In the genomic region with DNA sequence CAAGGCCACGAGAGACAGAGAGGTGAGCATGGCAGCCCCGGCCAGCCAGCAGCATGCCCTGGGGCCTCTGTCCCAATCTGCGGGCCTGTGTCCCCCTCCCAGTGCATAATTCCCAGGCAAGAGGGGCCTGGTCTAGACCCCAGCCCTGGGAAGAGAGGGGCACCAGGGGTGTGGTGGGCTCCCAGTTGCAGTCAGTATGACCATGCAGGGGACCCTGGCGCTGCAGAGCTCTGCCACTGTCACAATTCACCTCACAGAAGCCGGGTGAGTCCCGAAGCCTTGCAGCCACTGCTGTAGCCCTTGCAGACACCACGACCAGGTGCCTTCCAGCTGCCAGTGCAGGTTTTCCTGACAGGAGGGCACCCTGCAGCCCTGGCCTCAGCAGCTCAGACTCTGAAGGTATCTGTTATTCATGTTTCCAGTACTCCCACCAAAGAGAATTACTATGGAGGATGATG, we compare ENCODE assay signal across 21 cellular contexts.
"Had no signal": no experiment of that assay in that cellular context is flagged by ENCODE, and none has a peak within 500 bp of the region (broad histone marks: within the 10 kb centered on the region; RNA-seq: fewer than 3 reads in every experiment).

No MANE protein-coding gene starts in this region.

- H3K4me1 ChIP-seq: adrenal gland, ascending aorta, breast epithelium, colonic mucosa, foreskin keratinocyte, gastrocnemius medialis, heart left ventricle had no signal

- H3K27ac ChIP-seq: adrenal gland, ascending aorta, breast epithelium, cardiac muscle cell, colonic mucosa, foreskin keratinocyte, gastrocnemius medialis, heart left ventricle had no signal

- DNase-seq: activated CD4-positive, alpha-beta memory T cell treated with anti-CD3 and anti-CD28 coated beads for 36 hours; activated CD4-positive, CD25-positive, alpha-beta regulatory T cell; activated CD4-positive, CD25-positive, alpha-beta regulatory T cell treated with anti-CD3 and anti-CD28 coated beads, Interleukin-2, amount 50 U/mL, for 72 hours; activated CD8-positive, alpha-beta memory T cell treated with anti-CD3 and anti-CD28 coated beads, Interleukin-2, amount 10 ng/mL, durations not matched to agents 7 days and 5 days; activated CD8-positive, alpha-beta memory T cell treated with anti-CD3 and anti-CD28 coated beads, Interleukin-2, amount 50 U/mL, for 4 hours; activated CD8-positive, alpha-beta T cell treated with anti-CD3 and anti-CD28 coated beads, Interleukin-2, amount 10 ng/mL, durations not matched to agents 7 days and 5 days; activated effector memory CD4-positive, alpha-beta T cell treated with anti-CD3 and anti-CD28 coated beads, Interleukin-2, amount 50 U/mL, for 16 hours; activated naive CD8-positive, alpha-beta T cell treated with anti-CD3 and anti-CD28 coated beads for 36 hours; activated T-cell treated with anti-CD3 and anti-CD28 coated beads, Interleukin-2, amount 50 U/mL, for 1 hour; central memory CD4-positive, alpha-beta T cell; cerebellar nuclear complex; effector memory CD4-positive, alpha-beta T cell; gastrocnemius medialis; T-helper 2 cell had no signal

- ATAC-seq: activated CD8-positive, alpha-beta memory T cell treated with anti-CD3 and anti-CD28 coated beads, Interleukin-2, amount 10 ng/mL, durations not matched to agents 7 days and 5 days; activated CD8-positive, alpha-beta T cell treated with anti-CD3 and anti-CD28 coated beads, Interleukin-2, amount 10 ng/mL, durations not matched to agents 7 days and 5 days; gastrocnemius medialis had no signal

- H3K4me3 ChIP-seq: adrenal gland, ascending aorta, breast epithelium, cardiac muscle cell, colonic mucosa, gastrocnemius medialis, heart left ventricle had no signal

- H3K9me3 ChIP-seq: adrenal gland, ascending aorta, breast epithelium, colonic mucosa, gastrocnemius medialis, heart left ventricle had no signal

- H3K27me3 ChIP-seq: adrenal gland, ascending aorta, breast epithelium, cardiac muscle cell, colonic mucosa, foreskin keratinocyte, gastrocnemius medialis, heart left ventricle had no signal

- H3K36me3 ChIP-seq: adrenal gland, ascending aorta, breast epithelium, cardiac muscle cell, colonic mucosa, gastrocnemius medialis, heart left ventricle had no signal
